Comparison of ENCODE assay signal across 19 cellular contexts in the genomic region with DNA sequence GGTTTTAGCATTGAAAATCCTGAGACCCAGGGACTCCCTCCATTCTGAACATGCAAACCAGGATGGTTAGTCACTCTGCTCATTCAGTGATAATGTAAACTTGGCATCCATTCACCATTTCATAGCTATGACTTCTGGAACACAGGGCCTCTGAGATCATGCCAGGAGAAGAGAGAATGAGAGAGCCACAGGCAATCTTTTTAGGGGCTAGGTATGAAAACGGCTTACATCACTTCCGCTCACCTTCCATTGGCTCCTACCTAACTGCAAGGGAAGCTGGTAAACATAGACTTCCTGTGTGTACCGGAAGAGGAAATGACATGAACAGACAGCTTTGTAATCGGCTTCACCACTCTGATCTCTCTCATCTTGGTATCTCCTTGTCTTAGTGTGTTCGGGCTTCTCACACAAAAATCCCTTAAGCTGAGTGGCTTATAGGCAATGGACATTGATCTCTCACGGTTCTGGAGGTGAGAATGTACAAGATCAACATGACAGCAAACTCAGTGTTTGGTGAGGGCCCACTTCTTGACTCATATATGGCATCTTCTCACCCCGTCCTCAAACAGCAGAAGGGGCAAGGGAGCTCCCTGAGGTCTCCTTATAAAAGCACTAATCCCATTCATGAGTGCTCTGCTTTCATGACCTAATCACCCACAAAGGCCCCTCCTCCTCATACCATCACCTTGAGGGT.
DNase-seq lines count a peak whose midpoint lies in the region; ATAC-seq, FAIRE-seq and TF ChIP-seq lines count a peak whose summit lies in the region.
"Had no signal": no experiment of that assay in that cellular context is flagged by ENCODE, and none has a peak within 500 bp of the region (broad histone marks: within the 10 kb centered on the region; RNA-seq: fewer than 3 reads in every experiment).

No MANE protein-coding gene starts in this region.

- POLR2A ChIA-PET in K562 (lab: Yijun Ruan, JAX), result interaction anchor here (0.6 to 0.7 kb wide), 2 partner anchors 11 to 787 kb away, joined by 3 read pairs; no protein-coding TSS in a partner anchor

- TF ChIP-seq POLR2A in K562 (conservative IDR thresholded peaks at IDR 0.05), result no peak

- no peak for ATAC-seq in DND-41 (ENCODE audit: insufficient read depth, low read depth)
- ATAC-seq in K562, result no peak
- no peak for ATAC-seq in T-helper 17 cell
- ATAC-seq in natural killer cell, result no peak
- ATAC-seq: activated CD8-positive, alpha-beta memory T cell treated with anti-CD3 and anti-CD28 coated beads, Interleukin-2, amount 10 ng/mL, durations not matched to agents 7 days and 5 days; CD8-positive, alpha-beta T cell; left cardiac atrium; naive thymus-derived CD4-positive, alpha-beta T cell; stimulated activated naive CD8-positive, alpha-beta T cell treated with anti-CD3 and anti-CD28 coated beads, Interleukin-15, amount 100 ng/mL, for 72 hours had no signal

- no peak for TF ChIP-seq EP300 in K562 (IDR thresholded peaks at IDR 0.05; ENCODE audit: low read length)

- no peak overlapping the region for H3K27ac Mint-ChIP-seq in T-helper 17 cell
- H3K27ac Mint-ChIP-seq in natural killer cell, result no peak overlapping the region
- H3K27ac Mint-ChIP-seq: activated CD8-positive, alpha-beta memory T cell treated with anti-CD3 and anti-CD28 coated beads, Interleukin-2, amount 10 ng/mL, durations not matched to agents 7 days and 5 days; activated naive CD8-positive, alpha-beta T cell treated with anti-CD3 and anti-CD28 coated beads, Interleukin-2, amount 10 ng/mL, durations not matched to agents 7 days and 5 days; CD8-positive, alpha-beta T cell; naive thymus-derived CD4-positive, alpha-beta T cell had no signal

- no peaks in the 10 kb centered on the region for H3K9me1 ChIP-seq in K562 (ENCODE audit: control insufficient read depth, insufficient read depth, low read length)

- FAIRE-seq in K562 (lab: Jason Lieb, UNC), result no peak

- no peaks in the 10 kb centered on the region for H3K36me3 Mint-ChIP-seq in T-helper 17 cell (ENCODE audit: low read depth)
- no peaks in the 10 kb centered on the region for H3K36me3 Mint-ChIP-seq in natural killer cell
- H3K36me3 Mint-ChIP-seq: activated CD8-positive, alpha-beta memory T cell treated with anti-CD3 and anti-CD28 coated beads, Interleukin-2, amount 10 ng/mL, durations not matched to agents 7 days and 5 days; activated naive CD8-positive, alpha-beta T cell treated with anti-CD3 and anti-CD28 coated beads, Interleukin-2, amount 10 ng/mL, durations not matched to agents 7 days and 5 days; CD8-positive, alpha-beta T cell; naive thymus-derived CD4-positive, alpha-beta T cell had no signal

- H3K4me3 Mint-ChIP-seq in T-helper 17 cell (no peak overlapping the region), natural killer cell (no peak overlapping the region)
- H3K4me3 Mint-ChIP-seq: activated CD8-positive, alpha-beta memory T cell treated with anti-CD3 and anti-CD28 coated beads, Interleukin-2, amount 10 ng/mL, durations not matched to agents 7 days and 5 days; activated naive CD8-positive, alpha-beta T cell treated with anti-CD3 and anti-CD28 coated beads, Interleukin-2, amount 10 ng/mL, durations not matched to agents 7 days and 5 days; CD8-positive, alpha-beta T cell; naive thymus-derived CD4-positive, alpha-beta T cell; stimulated activated naive CD8-positive, alpha-beta T cell treated with anti-CD3 and anti-CD28 coated beads, Interleukin-15, amount 100 ng/mL, for 72 hours had no signal

- TF ChIP-seq CTCF in DND-41 (IDR thresholded peaks at IDR 0.05; ENCODE audit: borderline replicate concordance, extremely low read depth, low read length, poor library complexity, severe bottlenecking) (no peak), K562 (IDR thresholded peaks at IDR 0.05 in 2 of 3, conservative IDR thresholded peaks at IDR 0.05 in 1 of 3; ENCODE audit: insufficient read depth in 2 of 3, low read depth in 1 of 3, low read length in 3 of 3) (no peak), natural killer cell (IDR thresholded peaks at IDR 0.05) (no peak)

- in situ Hi-C loops in K562 (cut with MboI), result no loop called here

- H3K4me2 ChIP-seq in DND-41 (ENCODE audit: insufficient read depth, low read length), result no peak overlapping the region
- H3K4me2 ChIP-seq in K562 (ENCODE audit: insufficient read depth, low read length), result no peak overlapping the region

- H2AFZ ChIP-seq in DND-41 (ENCODE audit: low read depth, low read length) (peak overlapping the region; percentile 13; the same call in 1 of the 2 replicates), K562 (ENCODE audit: low read depth, low read length) (no peak overlapping the region)

- H3K79me2 ChIP-seq in DND-41 (ENCODE audit: insufficient read depth, low read length), result no peaks in the 10 kb centered on the region
- no peaks in the 10 kb centered on the region for H3K79me2 ChIP-seq in K562 (ENCODE audit: control insufficient read depth, insufficient read depth, low read length)

- H3K36me3 ChIP-seq in DND-41 (ENCODE audit: insufficient read depth, low read length), result no peaks in the 10 kb centered on the region
- no peaks in the 10 kb centered on the region for H3K36me3 ChIP-seq in MG63
- no peaks in the 10 kb centered on the region for H3K36me3 ChIP-seq in K562 (ENCODE audit: control insufficient read depth, insufficient read depth, low read length)
- H3K36me3 ChIP-seq: right atrium auricular region had no signal

- H4K20me1 ChIP-seq in DND-41 (ENCODE audit: insufficient read depth, low read length), result no peaks in the 10 kb centered on the region
- no peaks in the 10 kb centered on the region for H4K20me1 ChIP-seq in K562 (replicated peaks; ENCODE audit: control insufficient read depth, insufficient read depth, low read length)

- no peaks in the 10 kb centered on the region for H3K4me1 Mint-ChIP-seq in T-helper 17 cell
- no peaks in the 10 kb centered on the region for H3K4me1 Mint-ChIP-seq in natural killer cell
- H3K4me1 Mint-ChIP-seq: activated CD8-positive, alpha-beta memory T cell treated with anti-CD3 and anti-CD28 coated beads, Interleukin-2, amount 10 ng/mL, durations not matched to agents 7 days and 5 days; activated naive CD8-positive, alpha-beta T cell treated with anti-CD3 and anti-CD28 coated beads, Interleukin-2, amount 10 ng/mL, durations not matched to agents 7 days and 5 days; naive thymus-derived CD4-positive, alpha-beta T cell; stimulated activated naive CD8-positive, alpha-beta T cell treated with anti-CD3 and anti-CD28 coated beads, Interleukin-15, amount 100 ng/mL, for 72 hours had no signal

- H3K27me3 Mint-ChIP-seq in T-helper 17 cell (no peaks in the 10 kb centered on the region), natural killer cell (ENCODE audit: low read depth in 2 of 2) (no peaks in the 10 kb centered on the region)
- H3K27me3 Mint-ChIP-seq: activated CD8-positive, alpha-beta memory T cell treated with anti-CD3 and anti-CD28 coated beads, Interleukin-2, amount 10 ng/mL, durations not matched to agents 7 days and 5 days; activated naive CD8-positive, alpha-beta T cell treated with anti-CD3 and anti-CD28 coated beads, Interleukin-2, amount 10 ng/mL, durations not matched to agents 7 days and 5 days; naive thymus-derived CD4-positive, alpha-beta T cell; stimulated activated naive CD8-positive, alpha-beta T cell treated with anti-CD3 and anti-CD28 coated beads, Interleukin-15, amount 100 ng/mL, for 72 hours had no signal

- CTCF ChIA-PET in K562 (lab: Yijun Ruan, JAX; ENCODE audit: low intra/inter-chr PET ratio), result no interaction called here

- H3K4me1 ChIP-seq in DND-41 (ENCODE audit: insufficient read depth, low read length) (no peaks in the 10 kb centered on the region), K562 (replicated peaks in 1 of 2; ENCODE audit: control insufficient read depth in 2 of 2, insufficient read depth in 2 of 2, low read length in 2 of 2) (no peaks in the 10 kb centered on the region)
- H3K4me1 ChIP-seq: right atrium auricular region had no signal

- H3K9me3 ChIP-seq in DND-41 (ENCODE audit: insufficient read depth, low read length, severe bottlenecking) (peaks cover 4% of the 10 kb centered on the region), MG63 (peaks cover 2% of the 10 kb centered on the region; the same call in 1 of the 2 replicates), K562 (replicated peaks; ENCODE audit: control insufficient read depth, insufficient read depth, low read depth, low read length) (no peaks in the 10 kb centered on the region), T-helper 17 cell (ENCODE audit: control insufficient read depth, low read length, poor library complexity, severe bottlenecking) (no peaks in the 10 kb centered on the region)
- H3K9me3 ChIP-seq: right atrium auricular region had no signal

- TF ChIP-seq RAD21 in K562 (CRISPR knock-in tag; conservative IDR thresholded peaks at IDR 0.05 in 1 of 2, IDR thresholded peaks at IDR 0.05 in 1 of 2), result no peak

- intact Hi-C loops in K562 (cut with micrococcal nuclease), result no loop called here
- intact Hi-C loops in natural killer cell (cut with micrococcal nuclease), result no loop called here

- peaks cover 0 to 10% of the 10 kb centered on the region in 2 donors for H3K9me3 Mint-ChIP-seq in natural killer cell

- H3K9ac ChIP-seq in DND-41 (ENCODE audit: low read depth, low read length), result no peak overlapping the region
- H3K9ac ChIP-seq in K562 (ENCODE audit: insufficient read depth in 1 of 2, low read depth in 2 of 2, low read length in 2 of 2), result no peak overlapping the region

- DNase-seq in DND-41, result no peak
- DNase-seq in MG63, result peak; percentile 75
- no peak for DNase-seq in K562 (ENCODE audit: extremely low read depth in 1 of 4, low spot score in 3 of 4)
- DNase-seq in kidney tubule cell (ENCODE audit: low spot score), result peak; percentile 56
- DNase-seq in T-helper 17 cell, result no peak
- DNase-seq in natural killer cell, result no peak
- DNase-seq in HT-29 (ENCODE audit: low spot score), result no peak
- no peak for DNase-seq in stimulated activated CD4-positive, alpha-beta T cell treated with anti-CD3 and anti-CD28 coated beads, Interleukin-4, amount 100 ng/mL, for 1 hour
- DNase-seq: activated CD8-positive, alpha-beta memory T cell treated with anti-CD3 and anti-CD28 coated beads, Interleukin-2, amount 10 ng/mL, durations not matched to agents 7 days and 5 days; activated naive CD8-positive, alpha-beta T cell treated with anti-CD3 and anti-CD28 coated beads, Interleukin-2, amount 10 ng/mL, durations not matched to agents 7 days and 5 days; CD8-positive, alpha-beta T cell; glutamatergic neuron; left cardiac atrium; naive thymus-derived CD4-positive, alpha-beta T cell; NCI-H1694; NCI-H526; Right ventricle myocardium superior; stimulated activated naive CD8-positive, alpha-beta T cell treated with anti-CD3 and anti-CD28 coated beads, Interleukin-15, amount 100 ng/mL, for 72 hours had no signal

- H3K27ac ChIP-seq in DND-41 (ENCODE audit: low read length) (no peak overlapping the region), K562 (ENCODE audit: extremely low read depth, low read depth, low read length) (no peak overlapping the region)
- H3K27ac ChIP-seq: right atrium auricular region had no signal

- no TSS peak for BruUV-seq in K562 (replicated peaks; lab: Mats Ljungman, UMichigan)

- H3K27me3 ChIP-seq in DND-41 (ENCODE audit: insufficient read depth, low read length, poor library complexity), result no peaks in the 10 kb centered on the region
- no peaks in the 10 kb centered on the region for H3K27me3 ChIP-seq in MG63
- H3K27me3 ChIP-seq in K562 (ENCODE audit: control insufficient read depth in 2 of 2, insufficient read depth in 2 of 2, low read length in 2 of 2), result no peaks in the 10 kb centered on the region
- H3K27me3 ChIP-seq: right atrium auricular region had no signal

- WGBS in K562 (ENCODE audit: insufficient coverage, low coverage, missing lambda C conversion rate), result 0% methylated on average over 6 of the region's 7 CpGs

- H3K4me3 ChIP-seq in DND-41 (ENCODE audit: low read depth in 1 of 2, low read length in 2 of 2), result no peak overlapping the region
- no peak overlapping the region for H3K4me3 ChIP-seq in MG63
- no peak overlapping the region for H3K4me3 ChIP-seq in K562
- H3K4me3 ChIP-seq: right atrium auricular region had no signal

Comparison
In these comparisons a context has a peak if more than half of its experiments do, and no peak if none do; other contexts are left out.
1. DNase-seq: peak in MG63 (single experiment) and kidney tubule cell (single experiment); none in DND-41 (single experiment), K562 (0 of 4), T-helper 17 cell (0 of 3), natural killer cell (single experiment), HT-29 (single experiment) and stimulated activated CD4-positive, alpha-beta T cell treated with anti-CD3 and anti-CD28 coated beads, Interleukin-4, amount 100 ng/mL, for 1 hour (single experiment).